In genomic region chr9:129182122-129182521, GRCh38 we compare ENCODE assay signal across 17 cellular contexts. TPM values are rescaled to one million over a fixed set of nuclear protein-coding genes. Genes with fewer than 3 reads are reported as not detected.
DNase-seq lines count a peak whose midpoint lies in the region; ATAC-seq and TF ChIP-seq lines count a peak whose summit lies in the region.
"Had no signal": no experiment of that assay in that cellular context is flagged by ENCODE, and none has a peak within 500 bp of the region (broad histone marks: within the 10 kb centered on the region; RNA-seq: fewer than 3 reads in every experiment).

No MANE protein-coding gene starts in this region.

- TF ChIP-seq CTCF in colonic mucosa (IDR thresholded peaks at IDR 0.05) (no peak), nephron (IDR thresholded peaks at IDR 0.05; ENCODE audit: unreplicated experiment in 3 of 3) (no peak), OCI-LY7 (conservative IDR thresholded peaks at IDR 0.05; ENCODE audit: low read length) (no peak)

- no peak overlapping the region for H3K4me2 ChIP-seq in OCI-LY7 (ENCODE audit: low read length)
- H3K4me2 ChIP-seq: GM23338 had no signal

- H4K20me1 ChIP-seq in OCI-LY7 (ENCODE audit: insufficient read depth, low read length): no peaks in the 10 kb centered on the region

- H3K4me3 ChIP-seq in colonic mucosa: no peak overlapping the region
- no peak overlapping the region for H3K4me3 ChIP-seq in OCI-LY7 (ENCODE audit: low read depth, low read length, poor library complexity, severe bottlenecking)
- H3K4me3 ChIP-seq: BLaER1 treated with 17β-estradiol and CSF1 and Interleukin-3, amounts not matched to agents 10 nM and 100 nM; GM23338 had no signal

- no peak for DNase-seq in activated CD4-positive, alpha-beta memory T cell treated with anti-CD3 and anti-CD28 coated beads for 36 hours
- no peak for DNase-seq in activated CD4-positive, alpha-beta memory T cell treated with anti-CD3 and anti-CD28 coated beads, Interleukin-2, amount 10 ng/mL, durations not matched to agents 7 days and 5 days
- DNase-seq in colonic mucosa: peak; percentile 69
- no peak for DNase-seq in AG08396 (ENCODE audit: low spot score)
- no peak for DNase-seq in OCI-LY7 (ENCODE audit: low spot score)
- no peak for DNase-seq in NCI-H345 treated with DMSO at 0.1 percent for 48 hours (lab: John Stamatoyannopoulos, UW; ENCODE audit: unreplicated experiment)
- DNase-seq: DMS 273 treated with DMSO at 0.1 percent for 48 hours, MM.1S, NCI-H1105, NCI-H1694 treated with DMSO at 0.1 percent for 48 hours, NCI-H446 had no signal

- peaks cover 31% of the 10 kb centered on the region for H3K4me1 ChIP-seq in colonic mucosa
- peaks cover 8% of the 10 kb centered on the region for H3K4me1 ChIP-seq in OCI-LY7 (ENCODE audit: insufficient read depth, low read length, poor library complexity, severe bottlenecking)

- H3K36me3 Mint-ChIP-seq in activated CD4-positive, alpha-beta memory T cell treated with anti-CD3 and anti-CD28 coated beads for 36 hours: no peaks in the 10 kb centered on the region
- no peaks in the 10 kb centered on the region for H3K36me3 Mint-ChIP-seq in activated CD4-positive, alpha-beta memory T cell treated with anti-CD3 and anti-CD28 coated beads, Interleukin-2, amount 10 ng/mL, durations not matched to agents 7 days and 5 days (ENCODE audit: low read depth)
- H3K36me3 Mint-ChIP-seq in nephron (ENCODE audit: low read depth): no peaks in the 10 kb centered on the region

- no peak overlapping the region for H3K4me3 Mint-ChIP-seq in activated CD4-positive, alpha-beta memory T cell treated with anti-CD3 and anti-CD28 coated beads for 36 hours
- no peak overlapping the region for H3K4me3 Mint-ChIP-seq in activated CD4-positive, alpha-beta memory T cell treated with anti-CD3 and anti-CD28 coated beads, Interleukin-2, amount 10 ng/mL, durations not matched to agents 7 days and 5 days
- H3K4me3 Mint-ChIP-seq in nephron: peak overlapping the region in 2 of 3 experiments; percentile 31 to 51
- H3K4me3 Mint-ChIP-seq: GM23338 had no signal

- ATAC-seq in esophagus mucosa: no peak

- BruUV-seq in OCI-LY7 (replicated peaks; lab: Mats Ljungman, UMichigan): no TSS peak

- H3K27me3 ChIP-seq in colonic mucosa: no peaks in the 10 kb centered on the region

- no peak overlapping the region for H2AFZ ChIP-seq in OCI-LY7 (ENCODE audit: low read length)
- H2AFZ ChIP-seq: GM23338 had no signal

- intact Hi-C loops in activated CD4-positive, alpha-beta memory T cell treated with anti-CD3 and anti-CD28 coated beads for 36 hours (cut with micrococcal nuclease): no loop called here
- intact Hi-C loops in colonic mucosa (cut with DNase I): no loop called here
- intact Hi-C loops in OCI-LY7 (cut with micrococcal nuclease; ENCODE audit: unreplicated experiment): no loop called here

- peak overlapping the region; percentile 30 for H3K27ac ChIP-seq in colonic mucosa
- no peak overlapping the region for H3K27ac ChIP-seq in OCI-LY7 (ENCODE audit: low read depth, low read length, poor library complexity, severe bottlenecking)
- H3K27ac ChIP-seq: BLaER1 treated with 17β-estradiol and CSF1 and Interleukin-3, amounts not matched to agents 10 nM and 100 nM; RWPE1 had no signal

- peaks cover 3% of the 10 kb centered on the region for H3K27me3 Mint-ChIP-seq in activated CD4-positive, alpha-beta memory T cell treated with anti-CD3 and anti-CD28 coated beads for 36 hours
- H3K27me3 Mint-ChIP-seq in activated CD4-positive, alpha-beta memory T cell treated with anti-CD3 and anti-CD28 coated beads, Interleukin-2, amount 10 ng/mL, durations not matched to agents 7 days and 5 days: peaks cover 8% of the 10 kb centered on the region
- peaks cover 20% of the 10 kb centered on the region for H3K27me3 Mint-ChIP-seq in nephron (ENCODE audit: low read depth)

- no peaks in the 10 kb centered on the region for H3K79me2 ChIP-seq in OCI-LY7 (ENCODE audit: insufficient read depth, low read depth, low read length)

- no peaks in the 10 kb centered on the region for H3K9me2 ChIP-seq in OCI-LY7 (ENCODE audit: insufficient read depth, low read length)

- H3K36me3 ChIP-seq in colonic mucosa (no peaks in the 10 kb centered on the region), OCI-LY7 (ENCODE audit: insufficient read depth, low read length) (no peaks in the 10 kb centered on the region)
- H3K36me3 ChIP-seq: BLaER1 treated with 17β-estradiol and CSF1 and Interleukin-3, amounts not matched to agents 10 nM and 100 nM had no signal

- no peak overlapping the region for H3K9ac ChIP-seq in colonic mucosa (ENCODE audit: low read depth in 2 of 2, low read length in 2 of 2)
- H3K9ac ChIP-seq: BLaER1 treated with 17β-estradiol and CSF1 and Interleukin-3, amounts not matched to agents 10 nM and 100 nM had no signal

- H3K9me3 Mint-ChIP-seq in activated CD4-positive, alpha-beta memory T cell treated with anti-CD3 and anti-CD28 coated beads for 36 hours: no peaks in the 10 kb centered on the region
- H3K9me3 Mint-ChIP-seq in activated CD4-positive, alpha-beta memory T cell treated with anti-CD3 and anti-CD28 coated beads, Interleukin-2, amount 10 ng/mL, durations not matched to agents 7 days and 5 days: no peaks in the 10 kb centered on the region
- no peaks in the 10 kb centered on the region for H3K9me3 Mint-ChIP-seq in nephron
- H3K9me3 Mint-ChIP-seq: GM23338 had no signal

- CTCF ChIA-PET in activated CD4-positive, alpha-beta memory T cell treated with anti-CD3 and anti-CD28 coated beads for 36 hours (lab: Charles Lee): interaction anchor here (1.1 kb wide), 1 partner anchor 8 kb away, joined by 4 read pairs; no protein-coding TSS in a partner anchor
- CTCF ChIA-PET in activated CD4-positive, alpha-beta memory T cell treated with anti-CD3 and anti-CD28 coated beads, Interleukin-2, amount 10 ng/mL, durations not matched to agents 7 days and 5 days (lab: Charles Lee): interaction anchor here (1.0 to 1.4 kb wide), 2 partner anchors 9 to 39 kb away, joined by 3 to 4 read pairs; no protein-coding TSS in a partner anchor
- CTCF ChIA-PET in OCI-LY7 (lab: Charles Lee; ENCODE audit: unreplicated experiment): no interaction called here

- peak overlapping the region; percentile 5 for H3K27ac Mint-ChIP-seq in activated CD4-positive, alpha-beta memory T cell treated with anti-CD3 and anti-CD28 coated beads for 36 hours
- H3K27ac Mint-ChIP-seq in activated CD4-positive, alpha-beta memory T cell treated with anti-CD3 and anti-CD28 coated beads, Interleukin-2, amount 10 ng/mL, durations not matched to agents 7 days and 5 days: no peak overlapping the region
- H3K27ac Mint-ChIP-seq in nephron: peak overlapping the region; percentile 80 to 94 (median 92)
- H3K27ac Mint-ChIP-seq: GM23338 had no signal

- POLR2A ChIA-PET in activated CD4-positive, alpha-beta memory T cell treated with anti-CD3 and anti-CD28 coated beads for 36 hours (lab: Charles Lee): no interaction called here
- POLR2A ChIA-PET in activated CD4-positive, alpha-beta memory T cell treated with anti-CD3 and anti-CD28 coated beads, Interleukin-2, amount 10 ng/mL, durations not matched to agents 7 days and 5 days (lab: Charles Lee): interaction anchor here (1.0 to 2.4 kb wide), 2 partner anchors 9 to 42 kb away, joined by 4 to 6 read pairs; no protein-coding TSS in a partner anchor
- POLR2A ChIA-PET in OCI-LY7 (lab: Charles Lee): no interaction called here

- H3K9me3 ChIP-seq in colonic mucosa (no peaks in the 10 kb centered on the region), OCI-LY7 (ENCODE audit: low read length) (peaks cover 5% of the 10 kb centered on the region; the same call in 1 of the 2 replicates)

- H3K4me1 Mint-ChIP-seq in activated CD4-positive, alpha-beta memory T cell treated with anti-CD3 and anti-CD28 coated beads for 36 hours (ENCODE audit: low read depth): peaks cover 11% of the 10 kb centered on the region
- H3K4me1 Mint-ChIP-seq in activated CD4-positive, alpha-beta memory T cell treated with anti-CD3 and anti-CD28 coated beads, Interleukin-2, amount 10 ng/mL, durations not matched to agents 7 days and 5 days: peaks cover 34% of the 10 kb centered on the region
- H3K4me1 Mint-ChIP-seq in nephron: peaks cover 57% of the 10 kb centered on the region

RNA-seq across cellular contexts. Expression of gene IER5L, which starts 4.1 kb away (rescaled TPM):
- total RNA-seq in activated CD4-positive, alpha-beta memory T cell treated with anti-CD3 and anti-CD28 coated beads for 36 hours: 1 to 10 TPM; 1.3 to 1.5 TPM
- total RNA-seq in activated CD4-positive, alpha-beta memory T cell treated with anti-CD3 and anti-CD28 coated beads, Interleukin-2, amount 10 ng/mL, durations not matched to agents 7 days and 5 days: 1 to 10 TPM; 2.4 to 3.0 TPM
- total RNA-seq in colonic mucosa (1 to 10 TPM; 9.1 to 9.6 TPM), esophagus mucosa (8.1 TPM), OCI-LY7 (2022) (2.8 and 3.4 TPM in 2 replicates)
- total RNA-seq in OCI-LY7 (2014; rRNA removed; shearing (Covaris generic)): 16.9 and 21.2 TPM in 2 replicates
- total RNA-seq: Daoy had no signal

Comparison
In these comparisons a context has a peak if more than half of its experiments do, and no peak if none do; other contexts are left out.
1. H3K4me3 Mint-ChIP-seq: peak in nephron (2 of 3); none in activated CD4-positive, alpha-beta memory T cell treated with anti-CD3 and anti-CD28 coated beads for 36 hours (single experiment) and activated CD4-positive, alpha-beta memory T cell treated with anti-CD3 and anti-CD28 coated beads, Interleukin-2, amount 10 ng/mL, durations not matched to agents 7 days and 5 days (single experiment).